Comparison of ENCODE assay signal across 29 cellular contexts in genomic region chr2:79827881-79828280, GRCh38.
"Had no signal": no experiment of that assay in that cellular context is flagged by ENCODE, and none has a peak within 500 bp of the region (broad histone marks: within the 10 kb centered on the region; RNA-seq: fewer than 3 reads in every experiment).

No MANE protein-coding gene starts in this region.

- H3K4me3 ChIP-seq: colonic mucosa, coronary artery, dorsolateral prefrontal cortex, esophagus muscularis mucosa, esophagus squamous epithelium, gastrocnemius medialis, gastroesophageal sphincter, heart left ventricle, heart right ventricle had no signal

- H3K9me3 ChIP-seq: colonic mucosa, esophagus muscularis mucosa, gastrocnemius medialis, gastroesophageal sphincter, heart left ventricle, heart right ventricle had no signal

- H3K36me3 ChIP-seq: colonic mucosa, esophagus muscularis mucosa, esophagus squamous epithelium, gastrocnemius medialis, gastroesophageal sphincter, heart left ventricle, heart right ventricle had no signal

- H3K27me3 ChIP-seq: colonic mucosa, dorsolateral prefrontal cortex, esophagus muscularis mucosa, esophagus squamous epithelium, foreskin keratinocyte, gastrocnemius medialis, gastroesophageal sphincter, heart left ventricle, heart right ventricle had no signal

- H3K27me3 Mint-ChIP-seq: dendritic cell treated with granulocyte-macrophage colony-stimulating factor and Interleukin-4, amounts not matched to agents 40 ng/mL and 50 ng/mL, for 4 days; effector memory CD8-positive, alpha-beta T cell had no signal

- H3K27ac ChIP-seq: colonic mucosa, coronary artery, dorsolateral prefrontal cortex, epithelial cell of prostate, esophagus muscularis mucosa, esophagus squamous epithelium, foreskin keratinocyte, gastrocnemius medialis, gastroesophageal sphincter, heart left ventricle, heart right ventricle had no signal

- DNase-seq: colonic mucosa; cortex of kidney; dermis blood vessel endothelial cell; dorsolateral prefrontal cortex; effector CD4-positive, alpha-beta T cell; effector CD8-positive, alpha-beta T cell; effector memory CD4-positive, alpha-beta T cell; effector memory CD8-positive, alpha-beta T cell; endodermal cell; erythroblast; esophagus squamous epithelium; foreskin fibroblast; foreskin keratinocyte; foreskin melanocyte; gastrocnemius medialis; glutamatergic neuron; head of caudate nucleus; heart left ventricle; heart right ventricle had no signal

- H3K9me3 Mint-ChIP-seq: dendritic cell treated with granulocyte-macrophage colony-stimulating factor and Interleukin-4, amounts not matched to agents 40 ng/mL and 50 ng/mL, for 4 days; endodermal cell had no signal

- H3K4me1 ChIP-seq: colonic mucosa, esophagus muscularis mucosa, esophagus squamous epithelium, foreskin keratinocyte, gastrocnemius medialis, gastroesophageal sphincter, heart left ventricle, heart right ventricle had no signal

- ATAC-seq: effector memory CD8-positive, alpha-beta T cell; esophagus mucosa; foreskin keratinocyte; gastrocnemius medialis; gastroesophageal sphincter; heart left ventricle; heart right ventricle had no signal

- H3K4me3 Mint-ChIP-seq: dendritic cell treated with granulocyte-macrophage colony-stimulating factor and Interleukin-4, amounts not matched to agents 40 ng/mL and 50 ng/mL, for 4 days; effector memory CD8-positive, alpha-beta T cell; endodermal cell had no signal

- H3K27ac Mint-ChIP-seq: dendritic cell treated with granulocyte-macrophage colony-stimulating factor and Interleukin-4, amounts not matched to agents 40 ng/mL and 50 ng/mL, for 4 days; effector memory CD8-positive, alpha-beta T cell; endodermal cell had no signal

- FAIRE-seq: colon, endometrium, endothelial cell of umbilical vein, frontal cortex had no signal
